In the genomic region with DNA sequence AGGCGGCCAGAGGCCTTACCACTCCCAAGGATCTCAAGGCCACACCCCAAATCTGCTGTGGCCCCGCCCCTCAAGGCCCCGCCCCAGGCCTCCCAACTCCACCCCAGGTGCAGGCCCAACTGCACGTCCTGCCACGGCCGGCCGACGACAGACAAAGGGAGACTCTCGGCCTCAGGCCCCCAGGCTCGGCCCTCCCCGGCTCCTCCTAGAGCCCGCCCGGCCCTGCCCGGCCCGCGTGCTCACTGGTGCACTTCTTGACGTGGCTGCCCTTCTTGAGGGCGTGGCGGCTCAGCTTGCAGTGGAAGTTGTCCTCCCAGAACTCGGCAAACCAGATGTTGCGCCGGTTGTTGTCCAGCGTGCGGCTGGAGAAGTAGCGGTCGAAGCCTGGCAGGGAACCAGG, we compare ENCODE assay signal across 8 cellular contexts.
DNase-seq lines count a peak whose midpoint lies in the region; ATAC-seq and TF ChIP-seq lines count a peak whose summit lies in the region.

No MANE protein-coding gene starts in this region.

- H3K36me3 ChIP-seq in heart left ventricle (no peaks in the 10 kb centered on the region), MG63 (no peaks in the 10 kb centered on the region)

- H3K27ac Mint-ChIP-seq in stimulated activated effector memory CD8-positive, alpha-beta T cell treated with anti-CD3 and anti-CD28 coated beads, Interleukin-12 subunit alpha, Interleukin-12 subunit beta, amount 100 ng/mL, for 72 hours: no peak overlapping the region

- DNase-seq in DMS53 (lab: John Stamatoyannopoulos, UW) (peak; percentile 55), DMS53 treated with DMSO at 0.1 percent for 48 hours (lab: John Stamatoyannopoulos, UW; ENCODE audit: unreplicated experiment) (no peak), RWPE1 (ENCODE audit: low spot score) (peak; percentile 45), heart left ventricle (peak; percentile 42 to 79 (median 75)), MG63 (no peak)
- DNase-seq in stimulated activated effector memory CD8-positive, alpha-beta T cell treated with anti-CD3 and anti-CD28 coated beads, Interleukin-12 subunit alpha, Interleukin-12 subunit beta, amount 100 ng/mL, for 72 hours (ENCODE audit: low spot score in 2 of 2): no peak
- DNase-seq in effector CD4-positive, alpha-beta T cell: no peak

- intact Hi-C loops in heart left ventricle (cut with DNase I): loop anchor here in 4 of 10 donors (5.0 kb wide), 2 partner anchors 96 to 101 kb away; no protein-coding TSS in a partner anchor

- H3K36me3 Mint-ChIP-seq in stimulated activated effector memory CD8-positive, alpha-beta T cell treated with anti-CD3 and anti-CD28 coated beads, Interleukin-12 subunit alpha, Interleukin-12 subunit beta, amount 100 ng/mL, for 72 hours: no peaks in the 10 kb centered on the region

- TF ChIP-seq POLR2A in heart left ventricle (IDR thresholded peaks at IDR 0.05): no peak

- peak in 3 of 4 donors; percentile 52 to 83 (median 68) for ATAC-seq in heart left ventricle
- ATAC-seq in stimulated activated effector memory CD8-positive, alpha-beta T cell treated with anti-CD3 and anti-CD28 coated beads, Interleukin-12 subunit alpha, Interleukin-12 subunit beta, amount 100 ng/mL, for 72 hours: peak; percentile 31
- no peak for ATAC-seq in HG03097 (IDR thresholded peaks at IDR 0.05; ENCODE audit: low FRiP score, unreplicated experiment)

- H3K27me3 ChIP-seq in heart left ventricle (peaks cover 3 to 46% (median 6%) of the 10 kb centered on the region in 9 donors), MG63 (no peaks in the 10 kb centered on the region)

- TF ChIP-seq CTCF in RWPE1 (conservative IDR thresholded peaks at IDR 0.05; ENCODE audit: low read depth): no peak
- TF ChIP-seq CTCF in heart left ventricle (IDR thresholded peaks at IDR 0.05): no peak

- CTCF ChIA-PET in RWPE1 (lab: Yijun Ruan, JAX): interaction anchor here (0.6 kb wide), 1 partner anchor 574 kb away, joined by 3 read pairs; no protein-coding TSS in a partner anchor

- H3K4me3 Mint-ChIP-seq in stimulated activated effector memory CD8-positive, alpha-beta T cell treated with anti-CD3 and anti-CD28 coated beads, Interleukin-12 subunit alpha, Interleukin-12 subunit beta, amount 100 ng/mL, for 72 hours: no peak overlapping the region

- H3K27ac ChIP-seq in RWPE1 (peak overlapping the region; percentile 3; the same call in 1 of the 2 replicates), heart left ventricle (peak overlapping the region in 3 of 12 donors; percentile 3 to 60 (median 5))

- H3K9me3 ChIP-seq in heart left ventricle (no peaks in the 10 kb centered on the region), MG63 (no peaks in the 10 kb centered on the region)

- H3K9me3 Mint-ChIP-seq in stimulated activated effector memory CD8-positive, alpha-beta T cell treated with anti-CD3 and anti-CD28 coated beads, Interleukin-12 subunit alpha, Interleukin-12 subunit beta, amount 100 ng/mL, for 72 hours: no peaks in the 10 kb centered on the region

- peaks cover 24% of the 10 kb centered on the region for H3K4me1 Mint-ChIP-seq in stimulated activated effector memory CD8-positive, alpha-beta T cell treated with anti-CD3 and anti-CD28 coated beads, Interleukin-12 subunit alpha, Interleukin-12 subunit beta, amount 100 ng/mL, for 72 hours

- H3K4me3 ChIP-seq in heart left ventricle: peak overlapping the region in 8 of 12 donors; percentile 10 to 41 (median 27)
- H3K4me3 ChIP-seq in MG63: no peak overlapping the region

- 15 to 25% (median 22%) methylated on average over 11 to 26 of the region's 26 CpGs for WGBS in heart left ventricle, 4 donors

- H3K4me1 ChIP-seq in heart left ventricle: peaks cover 0 to 5% (median 0%) of the 10 kb centered on the region in 12 donors

- POLR2A ChIA-PET in RWPE1 (lab: Yijun Ruan, JAX; ENCODE audit: low non-redundant PET): no interaction called here

Comparison
In these comparisons a context has a peak if more than half of its experiments do, and no peak if none do; other contexts are left out.
1. DNase-seq: peak in DMS53 (single experiment), RWPE1 (single experiment) and heart left ventricle (5 of 5); none in DMS53 treated with DMSO at 0.1 percent for 48 hours (single experiment), stimulated activated effector memory CD8-positive, alpha-beta T cell treated with anti-CD3 and anti-CD28 coated beads, Interleukin-12 subunit alpha, Interleukin-12 subunit beta, amount 100 ng/mL, for 72 hours (0 of 2), MG63 (single experiment) and effector CD4-positive, alpha-beta T cell (single experiment).